8 cellular contexts compared by ENCODE assay signal in genomic region chr10:3784510-3785250, GRCh38. TPM values are rescaled to one million over a fixed set of nuclear protein-coding genes. Genes with fewer than 3 reads are reported as not detected.
DNase-seq lines count a peak whose midpoint lies in the region; ATAC-seq and TF ChIP-seq lines count a peak whose summit lies in the region.

Gene KLF6 (minus strand): TSS chr10:3785209. CDS start chr10:3785014, 195 bp downstream.

- ATAC-seq in GM19351 (IDR thresholded peaks at IDR 0.05; ENCODE audit: unreplicated experiment) = peak; percentile 0

- peaks cover 0 to 2% of the 10 kb centered on the region in 2 donors for H3K27me3 Mint-ChIP-seq in CD4-positive, alpha-beta memory T cell
- H3K27me3 Mint-ChIP-seq in activated T-helper 2 cell treated with anti-CD3 and anti-CD28 coated beads, Interferon-gamma antibody, Interleukin-2, Interleukin-4, amounts not matched to agents 10 μg/mL and 5 μg/mL and 100 μg/mL, durations not matched to agents 14 hours and 24 hours and 36 hours (ENCODE audit: low read depth) = no peaks in the 10 kb centered on the region

- TF ChIP-seq CTCF in neutrophil (IDR thresholded peaks at IDR 0.05) = no peak

- H3K4me3 Mint-ChIP-seq in CD4-positive, alpha-beta memory T cell = peak within 1 kb of the TSS; percentile 93 to 99 (median 98)
- H3K4me3 Mint-ChIP-seq in activated T-helper 2 cell treated with anti-CD3 and anti-CD28 coated beads, Interferon-gamma antibody, Interleukin-2, Interleukin-4, amounts not matched to agents 10 μg/mL and 5 μg/mL and 100 μg/mL, durations not matched to agents 14 hours and 24 hours and 36 hours (ENCODE audit: low read depth) = peak within 1 kb of the TSS; percentile 85

- H3K9me3 ChIP-seq in CD4-positive, alpha-beta memory T cell (ENCODE audit: control insufficient read depth in 1 of 2, low read length in 2 of 2) = no peaks in the 10 kb centered on the region
- no peaks in the 10 kb centered on the region for H3K9me3 ChIP-seq in neutrophil

- H3K27ac ChIP-seq in CD4-positive, alpha-beta memory T cell (ENCODE audit: low read depth, low read length) = peak within 1 kb of the TSS; percentile 97
- H3K27ac ChIP-seq in neutrophil = peak within 1 kb of the TSS; percentile 95

- H3K9me3 Mint-ChIP-seq in CD4-positive, alpha-beta memory T cell = peaks cover 0 to 37% (median 4%) of the 10 kb centered on the region in 8 donors
- peaks cover 3% of the 10 kb centered on the region for H3K9me3 Mint-ChIP-seq in activated T-helper 2 cell treated with anti-CD3 and anti-CD28 coated beads, Interferon-gamma antibody, Interleukin-2, Interleukin-4, amounts not matched to agents 10 μg/mL and 5 μg/mL and 100 μg/mL, durations not matched to agents 14 hours and 24 hours and 36 hours

- CTCF ChIA-PET in CD4-positive, alpha-beta memory T cell (lab: Charles Lee; ENCODE audit: partially characterized antibody) = interaction anchor here (0.8 to 5.5 kb wide), 8 partner anchors 22 to 185 kb away, joined by 3 to 39 read pairs (median 6); no protein-coding TSS in a partner anchor

- peaks cover 23% of the 10 kb centered on the region for H3K36me3 ChIP-seq in CD4-positive, alpha-beta memory T cell (ENCODE audit: insufficient read depth, low read length)
- H3K36me3 ChIP-seq in neutrophil = peaks cover 32% of the 10 kb centered on the region

- peaks cover 29% of the 10 kb centered on the region for H3K4me1 ChIP-seq in CD4-positive, alpha-beta memory T cell (ENCODE audit: insufficient read depth, low read length)
- H3K4me1 ChIP-seq in neutrophil (ENCODE audit: control insufficient read depth in 1 of 2, insufficient read depth in 1 of 2, low read depth in 1 of 2, low read length in 1 of 2) = peaks cover 40 to 42% of the 10 kb centered on the region in 2 experiments

- POLR2A ChIA-PET in CD4-positive, alpha-beta memory T cell (lab: Charles Lee; ENCODE audit: partially characterized antibody) = interaction anchor here (0.6 to 6.8 kb wide), 76 partner anchors 10 to 1507 kb away, joined by 3 to 1468 read pairs (median 6); partner anchors contain the start of gene PITRM1

- H3K36me3 Mint-ChIP-seq in CD4-positive, alpha-beta memory T cell = peaks cover 48 to 58% of the 10 kb centered on the region in 2 donors
- H3K36me3 Mint-ChIP-seq in activated T-helper 2 cell treated with anti-CD3 and anti-CD28 coated beads, Interferon-gamma antibody, Interleukin-2, Interleukin-4, amounts not matched to agents 10 μg/mL and 5 μg/mL and 100 μg/mL, durations not matched to agents 14 hours and 24 hours and 36 hours (ENCODE audit: low read depth) = peaks cover 51% of the 10 kb centered on the region

- intact Hi-C loops in CD4-positive, alpha-beta memory T cell (cut with micrococcal nuclease) = loop anchor here (1.0 to 10.0 kb wide), 6 partner anchors 21 to 547 kb away; no protein-coding TSS in a partner anchor
- intact Hi-C loops in activated T-helper 2 cell treated with anti-CD3 and anti-CD28 coated beads, Interferon-gamma antibody, Interleukin-2, Interleukin-4, amounts not matched to agents 10 μg/mL and 5 μg/mL and 100 μg/mL, durations not matched to agents 14 hours and 24 hours and 36 hours (cut with micrococcal nuclease) = loop anchor here (1.0 to 5.0 kb wide), 3 partner anchors 20 to 348 kb away; no protein-coding TSS in a partner anchor

- peak within 1 kb of the TSS; percentile 98 to 100 (median 99) for H3K27ac Mint-ChIP-seq in CD4-positive, alpha-beta memory T cell
- peak within 1 kb of the TSS; percentile 98 for H3K27ac Mint-ChIP-seq in activated T-helper 2 cell treated with anti-CD3 and anti-CD28 coated beads, Interferon-gamma antibody, Interleukin-2, Interleukin-4, amounts not matched to agents 10 μg/mL and 5 μg/mL and 100 μg/mL, durations not matched to agents 14 hours and 24 hours and 36 hours

- H3K4me1 Mint-ChIP-seq in CD4-positive, alpha-beta memory T cell = peaks cover 13 to 62% (median 30%) of the 10 kb centered on the region in 4 donors
- peaks cover 38% of the 10 kb centered on the region for H3K4me1 Mint-ChIP-seq in activated T-helper 2 cell treated with anti-CD3 and anti-CD28 coated beads, Interferon-gamma antibody, Interleukin-2, Interleukin-4, amounts not matched to agents 10 μg/mL and 5 μg/mL and 100 μg/mL, durations not matched to agents 14 hours and 24 hours and 36 hours (ENCODE audit: low read depth)

- no peaks in the 10 kb centered on the region for H3K27me3 ChIP-seq in CD4-positive, alpha-beta memory T cell (ENCODE audit: insufficient read depth, low read length)
- H3K27me3 ChIP-seq in neutrophil = no peaks in the 10 kb centered on the region

- H3K4me3 ChIP-seq in CD4-positive, alpha-beta memory T cell (ENCODE audit: low read length in 2 of 2) = peak within 1 kb of the TSS; percentile 86 to 95
- H3K4me3 ChIP-seq in neutrophil (ENCODE audit: low read depth in 1 of 2, low read length in 1 of 2) = peak within 1 kb of the TSS; percentile 93 to 99

- peak in 1 of 5 donors; percentile 69 for DNase-seq in CD4-positive, alpha-beta memory T cell
- DNase-seq in HT1080 (ENCODE audit: low read depth) (no peak), globus pallidus (ENCODE audit: low spot score) (peak; percentile 59), amniotic stem cell (lab: John Stamatoyannopoulos, UW) (no peak), hippocampal formation (lab: John Stamatoyannopoulos, UW) (no peak)
- DNase-seq in activated T-helper 2 cell treated with anti-CD3 and anti-CD28 coated beads, Interferon-gamma antibody, Interleukin-2, Interleukin-4, amounts not matched to agents 10 μg/mL and 5 μg/mL and 100 μg/mL, durations not matched to agents 14 hours and 24 hours and 36 hours (ENCODE audit: low spot score) = no peak

RNA-seq across cellular contexts. Expression of gene KLF6, which starts in this region (rescaled TPM):
- total RNA-seq in CD4-positive, alpha-beta memory T cell = 100 to 1,000 TPM; 291 to 311 TPM
- 100 to 1,000 TPM; 814 to 865 TPM for polyA plus RNA-seq in CD4-positive, alpha-beta memory T cell
- 59.7 and 93.0 TPM in 2 replicates for total RNA-seq in HT1080 (2014; rRNA removed; shearing (Covaris generic))
- 75.1 and 87.5 TPM in 2 replicates for polyA plus RNA-seq in HT1080 (2015; cell fraction: cytosol; rRNA removed)
- 247 and 255 TPM in 2 replicates for polyA plus RNA-seq in HT1080 (2015; cell fraction: nucleus; rRNA removed)
- total RNA-seq in activated T-helper 2 cell treated with anti-CD3 and anti-CD28 coated beads, Interferon-gamma antibody, Interleukin-2, Interleukin-4, amounts not matched to agents 10 μg/mL and 5 μg/mL and 100 μg/mL, durations not matched to agents 14 hours and 24 hours and 36 hours = 126 and 129 TPM in 2 replicates
